In the genomic region with DNA sequence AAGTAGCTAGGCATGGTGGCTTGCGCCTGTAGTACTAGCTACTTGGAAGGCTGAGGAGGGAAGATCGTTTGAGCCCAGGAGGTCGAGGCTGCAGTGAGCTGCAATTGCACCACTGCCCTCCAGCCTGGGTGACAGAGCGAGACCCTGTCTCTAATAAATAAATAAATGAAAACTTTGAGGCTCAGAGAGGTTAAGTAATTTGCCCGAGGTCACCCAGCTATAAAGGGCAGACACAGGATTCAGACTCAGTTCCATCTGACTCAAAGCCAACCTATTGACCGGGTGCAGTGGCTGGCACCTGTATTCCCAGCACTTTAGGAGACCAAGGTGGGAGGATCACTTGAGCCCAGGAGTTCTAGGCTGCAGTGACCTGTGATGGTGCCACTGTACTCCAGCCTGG, we compare ENCODE assay signal across 2 cellular contexts.
A peak's percentile ranks its signal among the peaks of the same experiment; 100 is the strongest.
TF ChIP-seq lines count a peak whose summit lies in the region.

No MANE protein-coding gene starts in this region.

TF ChIP-seq in HepG2, 621 proteins besides CTCF, POLR2A, EP300 and RAD21:
- TF ChIP-seq HMG20A (CRISPR knock-in tag; IDR thresholded peaks at IDR 0.05; ENCODE audit: borderline replicate concordance) (no peak), ZNF768 (CRISPR knock-in tag; IDR thresholded peaks at IDR 0.05) (peak; percentile 67), ZNF549 (CRISPR knock-in tag; IDR thresholded peaks at IDR 0.05) (no peak), KMT2A (CRISPR knock-in tag; IDR thresholded peaks at IDR 0.05) (no peak)
TF ChIP-seq in HepG2: peak in this region for 1.

TF ChIP-seq in K562, 482 proteins besides CTCF, POLR2A, EP300 and RAD21:
- TF ChIP-seq MBD2 (IDR thresholded peaks at IDR 0.05; ENCODE audit: borderline replicate concordance, low read depth) (no peak), FUS (optimal IDR thresholded peaks at IDR 0.05; ENCODE audit: low read depth, low read length) (no peak), MCM7 (IDR thresholded peaks at IDR 0.05) (no peak), ZFP36 (IDR thresholded peaks at IDR 0.05; ENCODE audit: low read depth, low read length, partially characterized antibody) (peak; percentile 14), BCOR (IDR thresholded peaks at IDR 0.05) (peak; percentile 74; the same call in 1 of the 2 replicates), HEY1 (CRISPR knock-in tag; IDR thresholded peaks at IDR 0.05; ENCODE audit: borderline replicate concordance) (no peak), RBM25 (IDR thresholded peaks at IDR 0.05; ENCODE audit: low read depth, low read length, severe bottlenecking) (peak; percentile 59), ZNF197 (CRISPR knock-in tag; IDR thresholded peaks at IDR 0.05; ENCODE audit: low read depth) (no peak)
- TF ChIP-seq, protein P1, sequence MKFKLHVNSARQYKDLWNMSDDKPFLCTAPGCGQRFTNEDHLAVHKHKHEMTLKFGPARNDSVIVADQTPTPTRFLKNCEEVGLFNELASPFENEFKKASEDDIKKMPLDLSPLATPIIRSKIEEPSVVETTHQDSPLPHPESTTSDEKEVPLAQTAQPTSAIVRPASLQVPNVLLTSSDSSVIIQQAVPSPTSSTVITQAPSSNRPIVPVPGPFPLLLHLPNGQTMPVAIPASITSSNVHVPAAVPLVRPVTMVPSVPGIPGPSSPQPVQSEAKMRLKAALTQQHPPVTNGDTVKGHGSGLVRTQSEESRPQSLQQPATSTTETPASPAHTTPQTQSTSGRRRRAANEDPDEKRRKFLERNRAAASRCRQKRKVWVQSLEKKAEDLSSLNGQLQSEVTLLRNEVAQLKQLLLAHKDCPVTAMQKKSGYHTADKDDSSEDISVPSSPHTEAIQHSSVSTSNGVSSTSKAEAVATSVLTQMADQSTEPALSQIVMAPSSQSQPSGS (CRISPR knock-in tag; IDR thresholded peaks at IDR 0.05): no peak
